8 cellular contexts compared by ENCODE assay signal in genomic region chr5:1315709-1316587, GRCh38. TPM values are rescaled to one million over a fixed set of nuclear protein-coding genes. Genes with fewer than 3 reads are reported as not detected.
DNase-seq lines count a peak whose midpoint lies in the region; ATAC-seq, FAIRE-seq and TF ChIP-seq lines count a peak whose summit lies in the region.

No MANE protein-coding gene starts in this region.

- peak overlapping the region; percentile 96 for H3K27ac Mint-ChIP-seq in WTC11

- peaks cover 7% of the 10 kb centered on the region for H3K9me3 Mint-ChIP-seq in WTC11

- peak in 1 of 2 experiments; percentile 31; a peak in 1 of 3 replicates for TF ChIP-seq POLR2A in H1 (IDR thresholded peaks at IDR 0.05; ENCODE audit: control extremely low read depth in 1 of 2, low read depth in 2 of 2, low read length in 2 of 2)
- TF ChIP-seq POLR2A in prostate gland (IDR thresholded peaks at IDR 0.05): no peak

- TF ChIP-seq RAD21 in H1 (IDR thresholded peaks at IDR 0.05 in 1 of 2, conservative IDR thresholded peaks at IDR 0.05 in 1 of 2; ENCODE audit: low read depth in 2 of 2, low read length in 2 of 2): no peak

- no peaks in the 10 kb centered on the region for H3K79me2 ChIP-seq in H1 (ENCODE audit: control insufficient read depth in 1 of 2, insufficient read depth in 2 of 2, low read length in 2 of 2)

- H2BK20ac ChIP-seq in H1 (ENCODE audit: low read length): no peak overlapping the region; the same call in 1 of the 2 replicates

- H2BK12ac ChIP-seq in H1 (ENCODE audit: low read depth, low read length): no peak overlapping the region

- no peak overlapping the region for H3K56ac ChIP-seq in H1 (replicated peaks; ENCODE audit: insufficient read length, low read depth, low read length)

- DNase-seq in GM18507 (ENCODE audit: extremely low spot score, insufficient read length, low read depth) (peak; percentile 46), NCI-H1105 (lab: John Stamatoyannopoulos, UW) (peak; percentile 98), WTC11 (ENCODE audit: low spot score) (peak; percentile 56), H1 (ENCODE audit: low read depth in 1 of 2, low spot score in 2 of 2) (no peak), prostate gland (ENCODE audit: low spot score) (peak; percentile 92), ecto neural progenitor cell (ENCODE audit: low spot score) (no peak), hypothalamus (lab: John Stamatoyannopoulos, UW) (no peak)

- ATAC-seq in HG02610 (IDR thresholded peaks at IDR 0.05; ENCODE audit: unreplicated experiment) (peak; percentile 59), WTC11 (peak; percentile 82)

- peak overlapping the region; percentile 3 for H4K5ac ChIP-seq in H1 (ENCODE audit: insufficient read length, low read depth, low read length)

- H2BK120ac ChIP-seq in H1 (replicated peaks; ENCODE audit: low read depth, low read length): no peak overlapping the region

- peak overlapping the region; percentile 4 for H4K91ac ChIP-seq in H1 (replicated peaks; ENCODE audit: insufficient read length, low read length)

- peak overlapping the region in 1 of 4 experiments; percentile 32; a peak in 2 of 8 replicates for H3K4me3 ChIP-seq in H1 (ENCODE audit: extremely low read depth in 1 of 4, insufficient read depth in 2 of 4, low read depth in 3 of 4, low read length in 4 of 4)
- peak overlapping the region; percentile 7 to 26 for H3K4me3 ChIP-seq in prostate gland

- 42% methylated on average over 33 of the region's 33 CpGs; no CpG with 5 or more reads in 1 of the 2 experiments for WGBS in H1 (ENCODE audit: extremely low coverage in 1 of 2, insufficient coverage in 1 of 2, insufficient read length in 1 of 2, insufficient replicate concordance in 2 of 2, low coverage in 1 of 2, low lambda C conversion rate in 2 of 2, missing lambda C conversion rate in 1 of 2), 2 experiments
- WGBS in prostate gland: 11% methylated on average over 33 of the region's 33 CpGs

- no peak overlapping the region for H2AK5ac ChIP-seq in H1 (ENCODE audit: low read depth, low read length)

- H3K79me1 ChIP-seq in H1 (ENCODE audit: low read depth, low read length): no peaks in the 10 kb centered on the region

- H3K27me3 ChIP-seq in H1 (replicated peaks in 1 of 4; ENCODE audit: control insufficient read depth in 3 of 4, extremely low read depth in 1 of 4, insufficient read depth in 3 of 4, low read length in 3 of 4) (no peaks in the 10 kb centered on the region), prostate gland (replicated peaks; ENCODE audit: insufficient read depth) (no peaks in the 10 kb centered on the region)

- H3K23ac ChIP-seq in H1 (ENCODE audit: insufficient read length): no peak overlapping the region

- no peak for TF ChIP-seq EP300 in H1 (IDR thresholded peaks at IDR 0.05; ENCODE audit: borderline replicate concordance in 1 of 2, low read depth in 2 of 2, low read length in 2 of 2)

- TF ChIP-seq CTCF in WTC11 (IDR thresholded peaks at IDR 0.05) (no peak), H1 (IDR thresholded peaks at IDR 0.05; ENCODE audit: control extremely low read depth in 1 of 3, insufficient read depth in 1 of 3, low read depth in 1 of 3, low read length in 3 of 3) (no peak), prostate gland (IDR thresholded peaks at IDR 0.05) (no peak)

- H3K4me2 ChIP-seq in H1 (ENCODE audit: insufficient read depth in 1 of 2, low read depth in 2 of 2, low read length in 2 of 2): peak overlapping the region; percentile 29 to 56

- intact Hi-C loops in prostate gland (cut with DNase I): no loop called here

- peaks cover 0 to under 1% of the 10 kb centered on the region in 2 experiments for H4K20me1 ChIP-seq in H1 (replicated peaks in 1 of 2; ENCODE audit: control insufficient read depth in 1 of 2, insufficient read depth in 2 of 2, low read length in 2 of 2)

- FAIRE-seq in GM18507 (lab: Jason Lieb, UNC): peak; percentile 92
- FAIRE-seq in H1 (lab: Jason Lieb, UNC): no peak

- H3K4me1 ChIP-seq in H1 (replicated peaks in 1 of 4; ENCODE audit: control insufficient read depth in 3 of 4, insufficient read depth in 4 of 4, low read length in 3 of 4) (peaks cover 11 to 17% (median 14%) of the 10 kb centered on the region in 4 experiments), prostate gland (replicated peaks) (peaks cover 14% of the 10 kb centered on the region)

- H3K14ac ChIP-seq in H1 (ENCODE audit: insufficient read length): no peak overlapping the region

- peak overlapping the region; percentile 33 for H3K4me3 Mint-ChIP-seq in WTC11

- H3K4ac ChIP-seq in H1 (replicated peaks; ENCODE audit: insufficient read length, low read depth, low read length): no peak overlapping the region

- H2BK15ac ChIP-seq in H1 (ENCODE audit: low read length): peak overlapping the region; percentile 31; the same call in 1 of the 2 replicates

- H3K9ac ChIP-seq in H1 (replicated peaks in 1 of 4; ENCODE audit: extremely low read depth in 1 of 4, low read depth in 3 of 4, low read length in 3 of 4): no peak overlapping the region; a peak in 2 of 7 replicates

- H3K27ac ChIP-seq in H1 (ENCODE audit: low read depth, low read length) (no peak overlapping the region; the same call in 1 of the 2 replicates), prostate gland (peak overlapping the region; percentile 76 to 85)

- POLR2A ChIA-PET in WTC11 (lab: Charles Lee): no interaction called here
- POLR2A ChIA-PET in H1 (lab: Charles Lee; ENCODE audit: partially characterized antibody): interaction anchor here (0.7 to 1.8 kb wide), 8 partner anchors 9 to 224 kb away, joined by 3 to 11 read pairs (median 4); partner anchors contain the start of gene TERT

- no peak overlapping the region; the same call in 1 of the 2 replicates for H4K8ac ChIP-seq in H1 (ENCODE audit: extremely low read depth, insufficient read depth, low read length)

- H3K27me3 Mint-ChIP-seq in WTC11 (ENCODE audit: low read depth): no peaks in the 10 kb centered on the region; the same call in 1 of the 2 replicates

- H2AFZ ChIP-seq in H1 (ENCODE audit: low read length): no peak overlapping the region

- no peaks in the 10 kb centered on the region; the same call in 1 of the 2 replicates for H3K23me2 ChIP-seq in H1 (ENCODE audit: low read depth, low read length)

- H3K36me3 Mint-ChIP-seq in WTC11: peaks cover 22% of the 10 kb centered on the region

- peaks cover 33% of the 10 kb centered on the region for H3K4me1 Mint-ChIP-seq in WTC11

- H3K36me3 ChIP-seq in H1 (ENCODE audit: control insufficient read depth in 2 of 4, insufficient read depth in 4 of 4, low read length in 3 of 4): peaks cover 3 to 28% (median 21%) of the 10 kb centered on the region in 4 experiments
- no peaks in the 10 kb centered on the region for H3K36me3 ChIP-seq in prostate gland

- H3K9me3 ChIP-seq in H1 (ENCODE audit: insufficient read depth in 2 of 2, low read depth in 1 of 2, low read length in 1 of 2) (peaks cover 0 to 5% of the 10 kb centered on the region in 2 experiments; a peak in 1 of 4 replicates), prostate gland (no peaks in the 10 kb centered on the region)

- peak overlapping the region; percentile 86; the same call in 1 of the 2 replicates for H2BK5ac ChIP-seq in H1 (ENCODE audit: low read depth, low read length)

- CTCF ChIA-PET in WTC11 (lab: Charles Lee) (interaction anchor here (1.2 to 1.3 kb wide), 2 partner anchors 11 to 65 kb away, joined by 5 to 8 read pairs; no protein-coding TSS in a partner anchor), H1 (lab: Charles Lee; ENCODE audit: partially characterized antibody) (interaction anchor here (0.6 to 0.8 kb wide), 7 partner anchors 13 to 393 kb away, joined by 3 to 4 read pairs (median 3); no protein-coding TSS in a partner anchor)

- peak overlapping the region; percentile 85 for H3K18ac ChIP-seq in H1 (ENCODE audit: extremely low read depth, low read length)

TF ChIP-seq in WTC11, 78 proteins besides CTCF, POLR2A, EP300 and RAD21 (continues in another document):
- TF ChIP-seq FOXK1 (CRISPR knock-in tag; IDR thresholded peaks at IDR 0.05) (peak; percentile 58; the same call in 1 of the 2 replicates), MAX (CRISPR knock-in tag; IDR thresholded peaks at IDR 0.05) (peak; percentile 25; the same call in 1 of the 2 replicates)

TF ChIP-seq in H1, 55 proteins besides CTCF, POLR2A, EP300 and RAD21 (continues in another document):
- TF ChIP-seq ASH2L (IDR thresholded peaks at IDR 0.05; ENCODE audit: low read length) (peak; percentile 60), HDAC2 (IDR thresholded peaks at IDR 0.05; ENCODE audit: borderline replicate concordance in 1 of 2, low read depth in 2 of 2, low read length in 2 of 2) (peak in 1 of 2 experiments; percentile 36; a peak in 1 of 4 replicates), TCF12 (IDR thresholded peaks at IDR 0.05; ENCODE audit: low read depth, low read length) (peak; percentile 85), POLR2AphosphoS5 (IDR thresholded peaks at IDR 0.05; ENCODE audit: low read depth, low read length) (peak; percentile 61; the same call in 1 of the 2 replicates), NANOG (IDR thresholded peaks at IDR 0.05; ENCODE audit: insufficient read depth, low read depth, low read length, poor library complexity, severe bottlenecking) (no peak), HDAC6 (IDR thresholded peaks at IDR 0.05; ENCODE audit: low read depth, low read length) (no peak), SP1 (IDR thresholded peaks at IDR 0.05; ENCODE audit: low read depth, low read length) (peak; percentile 34; the same call in 1 of the 2 replicates)

RNA-seq across cellular contexts. Expression of gene TERT, which starts 21.1 kb away (rescaled TPM):
- total RNA-seq in WTC11 (2021): 40.4 to 42.9 TPM (median 40.5 TPM) in 3 replicates
- total RNA-seq in H1 (2021; fragmentation: NEBNext Ultra II Directional; extraction: Animal tissue kit (Norgen Biotek cat#: 25700)): 21.0 and 23.1 TPM in 2 replicates
- polyA plus RNA-seq in H1 (2011; rRNA removed): 13.1 and 23.0 TPM in 2 replicates
- 19.3 TPM for polyA plus RNA-seq in H1 (2011; cell fraction: cytosol; rRNA removed)
- 70.1 TPM for polyA plus RNA-seq in H1 (2011; cell fraction: nucleus; rRNA removed)
- 11.6 to 23.1 TPM (median 17.1 TPM) in 4 replicates for polyA plus RNA-seq in H1 (2012, experiment 1 of 2)
- polyA plus RNA-seq in H1 (2012, experiment 2 of 2): 10.2 TPM
- polyA plus RNA-seq in H1 (2013, experiment 1 of 2): 16.6 TPM
- polyA plus RNA-seq in H1 (2013, experiment 2 of 2): 13.5 TPM
- polyA minus RNA-seq in H1 (2011; rRNA and poly(A)+ RNA removed): 12.3 and 13.0 TPM in 2 replicates
- 20.2 TPM for polyA minus RNA-seq in H1 (2011; cell fraction: cytosol; rRNA and poly(A)+ RNA removed)
- polyA minus RNA-seq in H1 (2011; cell fraction: nucleus; rRNA and poly(A)+ RNA removed): 38.0 TPM
- total RNA-seq in prostate gland: 1 to 10 TPM in 1 of 2 donors, not detected in 1; 3.6 TPM

RNA-seq across cellular contexts. Expression of gene CLPTM1L, which starts 29.0 kb away (rescaled TPM):
- total RNA-seq in WTC11 (2021): 73.4 to 92.8 TPM (median 73.8 TPM) in 3 replicates
- total RNA-seq in H1 (2021; fragmentation: NEBNext Ultra II Directional; extraction: Animal tissue kit (Norgen Biotek cat#: 25700)): 102 and 109 TPM in 2 replicates
- polyA plus RNA-seq in H1 (2011; rRNA removed): 119 and 122 TPM in 2 replicates
- polyA plus RNA-seq in H1 (2011; cell fraction: cytosol; rRNA removed): 110 TPM
- 138 TPM for polyA plus RNA-seq in H1 (2011; cell fraction: nucleus; rRNA removed)
- 78.3 to 114 TPM (median 89.5 TPM) in 4 replicates for polyA plus RNA-seq in H1 (2012, experiment 1 of 2)
- polyA plus RNA-seq in H1 (2012, experiment 2 of 2): 134 TPM
- 79.2 TPM for polyA plus RNA-seq in H1 (2013, experiment 1 of 2)
- 82.6 TPM for polyA plus RNA-seq in H1 (2013, experiment 2 of 2)
- polyA minus RNA-seq in H1 (2011; rRNA and poly(A)+ RNA removed): 97.1 and 170 TPM in 2 replicates
- polyA minus RNA-seq in H1 (2011; cell fraction: cytosol; rRNA and poly(A)+ RNA removed): 66.9 TPM
- polyA minus RNA-seq in H1 (2011; cell fraction: nucleus; rRNA and poly(A)+ RNA removed): 56.8 TPM
- 100 to 1,000 TPM; 105 to 135 TPM for total RNA-seq in prostate gland

Comparison
In these comparisons a context has a peak if more than half of its experiments do, and no peak if none do; other contexts are left out.
1. DNase-seq: peak in GM18507 (single experiment), NCI-H1105 (single experiment), WTC11 (single experiment) and prostate gland (single experiment); none in H1 (0 of 2), ecto neural progenitor cell (single experiment) and hypothalamus (0 of 51).